8 cellular contexts compared by ENCODE assay signal in genomic region chr5:115599502-115599901, GRCh38. TPM values are rescaled to one million over a fixed set of nuclear protein-coding genes. Genes with fewer than 3 reads are reported as not detected.
A peak's percentile ranks its signal among the peaks of the same experiment; 100 is the strongest.
DNase-seq lines count a peak whose midpoint lies in the region; ATAC-seq and TF ChIP-seq lines count a peak whose summit lies in the region.

No MANE protein-coding gene starts in this region.

- ATAC-seq in GM19395 (IDR thresholded peaks at IDR 0.05; ENCODE audit: unreplicated experiment), result peak; percentile 42
- ATAC-seq in HG03521 (IDR thresholded peaks at IDR 0.05; ENCODE audit: unreplicated experiment), result peak; percentile 23

- H3K36me3 ChIP-seq in fibroblast of lung (ENCODE audit: control insufficient read depth, insufficient read depth, low read length), result no peaks in the 10 kb centered on the region
- H3K36me3 ChIP-seq in smooth muscle cell (ENCODE audit: low read depth), result no peaks in the 10 kb centered on the region

- peaks cover 15% of the 10 kb centered on the region for H3F3A ChIP-seq in smooth muscle cell (ENCODE audit: low read depth)

- peaks cover 7% of the 10 kb centered on the region for H3K4me1 ChIP-seq in fibroblast of lung (ENCODE audit: control insufficient read depth, extremely low read depth, insufficient read depth, low read length)
- H3K4me1 ChIP-seq in smooth muscle cell (ENCODE audit: low read depth), result peaks cover 33% of the 10 kb centered on the region

- H3K9ac ChIP-seq in fibroblast of lung (ENCODE audit: insufficient read depth, low read length), result no peak overlapping the region
- H3K9ac ChIP-seq in smooth muscle cell (ENCODE audit: low read depth), result no peak overlapping the region

- TF ChIP-seq CTCF in fibroblast of lung (conservative IDR thresholded peaks at IDR 0.05 in 1 of 2, IDR thresholded peaks at IDR 0.05 in 1 of 2; ENCODE audit: low read depth in 1 of 2, low read length in 2 of 2) (no peak), smooth muscle cell (IDR thresholded peaks at IDR 0.05; ENCODE audit: borderline replicate concordance, insufficient read depth, poor library complexity, severe bottlenecking) (no peak)

- no peak overlapping the region for H2AFZ ChIP-seq in fibroblast of lung (ENCODE audit: low read length)
- H2AFZ ChIP-seq in smooth muscle cell (ENCODE audit: low read depth), result no peak overlapping the region

- in situ Hi-C loops in ACHN (cut with HindIII; ENCODE audit: low pct_ligation_motif_present, low pct_unique_long_range_greater_than_20kb, low sequenced_read_pairs), result no loop called here
- in situ Hi-C loops in G401 (cut with HindIII; ENCODE audit: low sequenced_read_pairs), result no loop called here

- H3K4me3 ChIP-seq in fibroblast of lung (replicated peaks in 1 of 4; ENCODE audit: control extremely low read depth in 1 of 4, insufficient read depth in 1 of 4, low read depth in 3 of 4, low read length in 4 of 4) (peak overlapping the region in 3 of 4 experiments; percentile 2 to 98 (median 83)), smooth muscle cell (no peak overlapping the region)

- WGBS in smooth muscle cell (ENCODE audit: low lambda C conversion rate), result 65% methylated on average over 1 of the region's 1 CpG

- peaks cover 72% of the 10 kb centered on the region for H3K79me2 ChIP-seq in fibroblast of lung (ENCODE audit: control insufficient read depth, insufficient read depth, low read length)
- H3K79me2 ChIP-seq in smooth muscle cell (ENCODE audit: low read depth), result peaks cover 72% of the 10 kb centered on the region

- peak overlapping the region; percentile 91 for H3K4me2 ChIP-seq in fibroblast of lung (ENCODE audit: extremely low read depth, insufficient read depth, low read length)
- H3K4me2 ChIP-seq in smooth muscle cell, result peak overlapping the region; percentile 100

- H4K20me1 ChIP-seq in fibroblast of lung (ENCODE audit: control insufficient read depth, extremely low read depth, insufficient read depth, low read length) (no peaks in the 10 kb centered on the region), smooth muscle cell (ENCODE audit: low read depth) (peaks cover 50% of the 10 kb centered on the region)

- no peak overlapping the region for H3K27ac ChIP-seq in fibroblast of lung (ENCODE audit: insufficient read depth, low read length)
- H3K27ac ChIP-seq in smooth muscle cell (ENCODE audit: low read depth), result peak overlapping the region; percentile 93

- H3K27me3 ChIP-seq in fibroblast of lung (ENCODE audit: control insufficient read depth, insufficient read depth, low read length) (no peaks in the 10 kb centered on the region), smooth muscle cell (ENCODE audit: low read depth) (no peaks in the 10 kb centered on the region)

- H3K9me3 ChIP-seq in fibroblast of lung (ENCODE audit: control insufficient read depth, insufficient read depth, low read depth, low read length), result no peaks in the 10 kb centered on the region
- no peaks in the 10 kb centered on the region for H3K9me3 ChIP-seq in smooth muscle cell (replicated peaks; ENCODE audit: low read depth)

- peak; percentile 14 for DNase-seq in ACHN
- DNase-seq in fibroblast of lung (ENCODE audit: low read depth in 2 of 2), result peak; percentile 32 to 78
- DNase-seq in smooth muscle cell (lab: John Stamatoyannopoulos, UW; ENCODE audit: unreplicated experiment), result no peak
- DNase-seq in KG1 (lab: John Stamatoyannopoulos, UW), result no peak
- DNase-seq in G401 (ENCODE audit: low spot score), result no peak
- no peak for DNase-seq in activated CD4-positive, CD25-positive, alpha-beta regulatory T cell (lab: John Stamatoyannopoulos, UW)

RNA-seq across cellular contexts. Expression of gene TICAM2, which starts 2.8 kb away (rescaled TPM):
- total RNA-seq in fibroblast of lung, result 4.1 and 8.8 TPM in 2 replicates
- 8.1 and 10.3 TPM in 2 replicates for polyA plus RNA-seq in fibroblast of lung
- 10.1 and 10.4 TPM in 2 replicates for polyA plus RNA-seq in fibroblast of lung (2012)
- polyA minus RNA-seq in fibroblast of lung (ENCODE audit: low replicate concordance), result 0.08 and 0.19 TPM in 2 replicates
- total RNA-seq in smooth muscle cell, result 13.3 and 17.7 TPM in 2 replicates
- 8.3 and 11.5 TPM in 2 replicates for polyA plus RNA-seq in smooth muscle cell
- not detected in 2 replicates for total RNA-seq in G401 (2014; rRNA removed; shearing (Covaris generic))

RNA-seq across cellular contexts. Expression of gene TMED7, which starts 26.3 kb away (rescaled TPM):
- total RNA-seq in fibroblast of lung (82.2 and 104 TPM in 2 replicates), smooth muscle cell (236 and 293 TPM in 2 replicates)
- polyA plus RNA-seq in fibroblast of lung (109 and 154 TPM in 2 replicates), smooth muscle cell (71.5 and 91.5 TPM in 2 replicates)
- 60.9 and 86.3 TPM in 2 replicates for polyA plus RNA-seq in fibroblast of lung (2012)
- 16.4 and 28.3 TPM in 2 replicates for polyA minus RNA-seq in fibroblast of lung (ENCODE audit: low replicate concordance)
- total RNA-seq in G401 (2014; rRNA removed; shearing (Covaris generic)), result 31.1 and 52.2 TPM in 2 replicates

RNA-seq across cellular contexts. Expression of gene FEM1C, which starts 54.9 kb away (rescaled TPM):
- total RNA-seq in fibroblast of lung, result 20.3 and 53.2 TPM in 2 replicates
- polyA plus RNA-seq in fibroblast of lung, result 26.4 and 27.2 TPM in 2 replicates
- polyA plus RNA-seq in fibroblast of lung (2012), result 16.3 and 16.6 TPM in 2 replicates
- polyA minus RNA-seq in fibroblast of lung (ENCODE audit: low replicate concordance), result 6.1 and 11.7 TPM in 2 replicates
- total RNA-seq in smooth muscle cell, result 31.7 and 35.7 TPM in 2 replicates
- polyA plus RNA-seq in smooth muscle cell, result 5.9 and 7.8 TPM in 2 replicates
- total RNA-seq in G401 (2014; rRNA removed; shearing (Covaris generic)), result 4.8 and 7.8 TPM in 2 replicates

Comparison
In these comparisons a context has a peak if more than half of its experiments do, and no peak if none do; other contexts are left out.
1. DNase-seq: peak in ACHN (single experiment) and fibroblast of lung (2 of 2); none in smooth muscle cell (single experiment), KG1 (single experiment), G401 (single experiment) and activated CD4-positive, CD25-positive, alpha-beta regulatory T cell (0 of 4).